Comparison of ENCODE assay signal across 20 cellular contexts in genomic region chr15:32096211-32096610, GRCh38.
DNase-seq lines count a peak whose midpoint lies in the region; ATAC-seq, FAIRE-seq and TF ChIP-seq lines count a peak whose summit lies in the region.
"Had no signal": no experiment of that assay in that cellular context is flagged by ENCODE, and none has a peak within 500 bp of the region (broad histone marks: within the 10 kb centered on the region; RNA-seq: fewer than 3 reads in every experiment).

No MANE protein-coding gene starts in this region.

- H3K4me1 Mint-ChIP-seq in glutamatergic neuron (ENCODE audit: low read depth, unreplicated experiment), result peaks cover 58% of the 10 kb centered on the region

- no peak overlapping the region for H2AFZ ChIP-seq in K562 (ENCODE audit: low read depth, low read length)
- H2AFZ ChIP-seq: GM23338 had no signal

- TF ChIP-seq CTCF in A549 (IDR thresholded peaks at IDR 0.05) (no peak), K562 (IDR thresholded peaks at IDR 0.05 in 2 of 3, conservative IDR thresholded peaks at IDR 0.05 in 1 of 3; ENCODE audit: insufficient read depth in 2 of 3, low read depth in 1 of 3, low read length in 3 of 3) (no peak), glutamatergic neuron (IDR thresholded peaks at IDR 0.05; ENCODE audit: partially characterized antibody, unreplicated experiment) (no peak)

- H3K4me1 ChIP-seq in A549, result no peaks in the 10 kb centered on the region
- no peaks in the 10 kb centered on the region for H3K4me1 ChIP-seq in K562 (replicated peaks in 1 of 2; ENCODE audit: control insufficient read depth in 2 of 2, insufficient read depth in 2 of 2, low read length in 2 of 2)
- H3K4me1 ChIP-seq: HAP-1 had no signal

- TF ChIP-seq POLR2A in A549 (IDR thresholded peaks at IDR 0.05; ENCODE audit: low read length), result no peak
- no peak for TF ChIP-seq POLR2A in K562 (conservative IDR thresholded peaks at IDR 0.05)

- no peaks in the 10 kb centered on the region; the same call in 1 of the 2 replicates for H4K20me1 ChIP-seq in K562 (replicated peaks; ENCODE audit: control insufficient read depth, insufficient read depth, low read length)

- CTCF ChIA-PET in A549 (lab: Yijun Ruan, JAX), result interaction anchor here (0.6 kb wide), 1 partner anchor 596 kb away, joined by 3 read pairs; no protein-coding TSS in a partner anchor
- CTCF ChIA-PET in K562 (lab: Yijun Ruan, JAX; ENCODE audit: low intra/inter-chr PET ratio), result no interaction called here

- DNase-seq in A549 (ENCODE audit: low read depth in 1 of 2, low spot score in 1 of 2), result no peak
- no peak for DNase-seq in K562 (ENCODE audit: extremely low read depth in 1 of 4, low spot score in 3 of 4)
- no peak for DNase-seq in glutamatergic neuron
- no peak for DNase-seq in NCI-H1694 treated with DMSO at 0.1 percent for 48 hours (lab: John Stamatoyannopoulos, UW)
- no peak for DNase-seq in NCI-H1092 (lab: John Stamatoyannopoulos, UW)
- DNase-seq: 8988T; C1 segment of cervical spinal cord; Calu3; CD4-positive, alpha-beta memory T cell; COR-L47; DMS53; DMS79 treated with DMSO at 0.1 percent for 48 hours; GF-D8; HFFc6 had no signal

- no peak for TF ChIP-seq EP300 in A549 (IDR thresholded peaks at IDR 0.05)
- no peak for TF ChIP-seq EP300 in K562 (IDR thresholded peaks at IDR 0.05; ENCODE audit: low read length)

- no peak overlapping the region for H3K4me2 ChIP-seq in A549
- no peak overlapping the region for H3K4me2 ChIP-seq in K562 (ENCODE audit: insufficient read depth, low read length)
- H3K4me2 ChIP-seq: GM23338 had no signal

- POLR2A ChIA-PET in A549 (lab: Yijun Ruan, JAX) (no interaction called here), K562 (lab: Yijun Ruan, JAX) (no interaction called here)

- no peaks in the 10 kb centered on the region for H3K79me2 ChIP-seq in K562 (ENCODE audit: control insufficient read depth, insufficient read depth, low read length)

- no peaks in the 10 kb centered on the region for H3K9me1 ChIP-seq in K562 (ENCODE audit: control insufficient read depth, insufficient read depth, low read length)

- no peaks in the 10 kb centered on the region for H3K9me3 ChIP-seq in A549
- no peaks in the 10 kb centered on the region for H3K9me3 ChIP-seq in K562 (replicated peaks; ENCODE audit: control insufficient read depth, insufficient read depth, low read depth, low read length)
- H3K9me3 ChIP-seq: HAP-1 had no signal

- H3K27ac Mint-ChIP-seq in glutamatergic neuron (ENCODE audit: unreplicated experiment), result peak overlapping the region; percentile 97
- H3K27ac Mint-ChIP-seq: CD4-positive, alpha-beta memory T cell; GM23338; HFFc6 had no signal

- no peak overlapping the region for H3K9ac ChIP-seq in K562 (ENCODE audit: insufficient read depth in 1 of 2, low read depth in 2 of 2, low read length in 2 of 2)

- FAIRE-seq in A549 (lab: Jason Lieb, UNC) (no peak), K562 (lab: Jason Lieb, UNC) (no peak)
- FAIRE-seq: GM12891, GM18507, H54 had no signal

- H3K27me3 ChIP-seq in K562 (ENCODE audit: control insufficient read depth in 2 of 2, insufficient read depth in 2 of 2, low read length in 2 of 2), result no peaks in the 10 kb centered on the region

- intact Hi-C loops in K562 (cut with micrococcal nuclease), result no loop called here

- H3K27ac ChIP-seq in A549 (no peak overlapping the region), K562 (ENCODE audit: extremely low read depth, low read depth, low read length) (no peak overlapping the region)

- H3K36me3 Mint-ChIP-seq in glutamatergic neuron (ENCODE audit: unreplicated experiment), result peaks cover 4% of the 10 kb centered on the region
- H3K36me3 Mint-ChIP-seq: CD4-positive, alpha-beta memory T cell had no signal

- TF ChIP-seq RAD21 in A549 (conservative IDR thresholded peaks at IDR 0.05 in 1 of 2, IDR thresholded peaks at IDR 0.05 in 1 of 2) (no peak), K562 (CRISPR knock-in tag; conservative IDR thresholded peaks at IDR 0.05 in 1 of 2, IDR thresholded peaks at IDR 0.05 in 1 of 2) (no peak)

- no peaks in the 10 kb centered on the region for H3K36me3 ChIP-seq in K562 (ENCODE audit: control insufficient read depth, insufficient read depth, low read length)
- H3K36me3 ChIP-seq: HAP-1 had no signal

- in situ Hi-C loops in K562 (cut with MboI), result no loop called here

- no TSS peak for BruUV-seq in K562 (replicated peaks; lab: Mats Ljungman, UMichigan)

- 30% methylated on average over 2 of the region's 2 CpGs for WGBS in A549 (ENCODE audit: missing lambda C conversion rate)
- 0% methylated on average over 2 of the region's 2 CpGs for WGBS in K562 (ENCODE audit: insufficient coverage, low coverage, missing lambda C conversion rate)

- peaks cover 13% of the 10 kb centered on the region for H3K27me3 Mint-ChIP-seq in glutamatergic neuron (ENCODE audit: unreplicated experiment)

- H3K4me3 ChIP-seq in A549, result no peak overlapping the region
- H3K4me3 ChIP-seq in K562, result no peak overlapping the region
- H3K4me3 ChIP-seq: GM23338, HAP-1 had no signal

- peaks cover 20% of the 10 kb centered on the region for H3K9me3 Mint-ChIP-seq in glutamatergic neuron (ENCODE audit: unreplicated experiment)
- H3K9me3 Mint-ChIP-seq: CD4-positive, alpha-beta memory T cell; GM23338 had no signal

- peak overlapping the region; percentile 75 for H3K4me3 Mint-ChIP-seq in glutamatergic neuron (ENCODE audit: unreplicated experiment)
- H3K4me3 Mint-ChIP-seq: CD4-positive, alpha-beta memory T cell; GM23338; HFFc6 had no signal

- no peak for ATAC-seq in A549
- no peak for ATAC-seq in K562
- no peak for ATAC-seq in HG02973 (IDR thresholded peaks at IDR 0.05; ENCODE audit: unreplicated experiment)

TF ChIP-seq in A549, 52 proteins besides CTCF, POLR2A, EP300 and RAD21 (continues in another document):
- TF ChIP-seq REST (IDR thresholded peaks at IDR 0.05), result no peak

TF ChIP-seq in K562, 482 proteins besides CTCF, POLR2A, EP300 and RAD21:
- TF ChIP-seq MAFF (IDR thresholded peaks at IDR 0.05; ENCODE audit: low read length) (peak; percentile 81), TBP (optimal IDR thresholded peaks at IDR 0.05; ENCODE audit: low read depth, low read length) (no peak), MAFG (tag; conservative IDR thresholded peaks at IDR 0.05) (peak; percentile 66), MAFK (IDR thresholded peaks at IDR 0.05; ENCODE audit: low read length) (peak; percentile 72; the same call in 1 of the 2 replicates), C11orf30 (IDR thresholded peaks at IDR 0.05; ENCODE audit: low read depth) (peak; percentile 63; the same call in 1 of the 2 replicates), ZNF316 (IDR thresholded peaks at IDR 0.05) (peak; percentile 81)
TF ChIP-seq in K562: peak in this region for 5.

Comparison
In these comparisons a context has a peak if more than half of its experiments do, and no peak if none do; other contexts are left out.
1. Of the 35 proteins assayed by ChIP-seq in both K562 and A549: peak only in K562: none; only in A549: none; in both: MAFK; in neither: 34.